Comparison of ENCODE assay signal across 2 cellular contexts in the genomic region with DNA sequence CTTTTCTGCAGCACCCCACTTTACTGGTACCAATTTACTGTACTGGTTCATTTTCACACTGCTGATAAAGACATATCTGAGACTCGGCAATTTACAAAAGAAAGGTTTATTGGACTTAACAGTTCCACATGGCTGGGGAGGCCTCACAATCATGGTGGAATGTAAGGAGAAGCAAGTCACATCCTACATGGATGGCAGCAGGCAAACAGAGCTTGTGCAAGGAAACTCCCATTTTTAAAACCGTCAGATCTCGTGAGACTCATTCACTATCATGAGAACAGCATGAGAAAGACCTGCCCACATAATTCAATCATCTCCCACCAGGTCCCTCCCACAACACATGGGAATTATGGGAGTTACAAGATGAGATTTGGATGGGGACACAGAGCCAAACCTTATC.
A peak's percentile ranks its signal among the peaks of the same experiment; 100 is the strongest.
TF ChIP-seq lines count a peak whose summit lies in the region.

No MANE protein-coding gene starts in this region.

TF ChIP-seq in K562, 482 proteins besides CTCF, POLR2A, EP300 and RAD21:
- TF ChIP-seq ZNF431 (CRISPR knock-in tag; IDR thresholded peaks at IDR 0.05), result peak; percentile 90
TF ChIP-seq in K562: peak in this region for 1; not testable (repeated sequence) for 481.

TF ChIP-seq in HepG2, 621 proteins besides CTCF, POLR2A, EP300 and RAD21:
- TF ChIP-seq ZNF431 (CRISPR knock-in tag; IDR thresholded peaks at IDR 0.05; ENCODE audit: borderline replicate concordance, low read depth), result peak; percentile 49; the same call in 1 of the 2 replicates
